In genomic region chr1:35180776-35181374, GRCh38 we compare ENCODE assay signal across 2 cellular contexts.
TF ChIP-seq lines count a peak whose summit lies in the region.

No MANE protein-coding gene starts in this region.

TF ChIP-seq in SK-N-SH, 30 proteins besides CTCF, POLR2A, EP300 and RAD21 (continued from another document):
- TF ChIP-seq PBX3 (IDR thresholded peaks at IDR 0.05), result no peak

TF ChIP-seq in SK-N-SH treated with all-trans-retinoic acid at 6 μM for 48 hours, 23 proteins besides CTCF, POLR2A, EP300 and RAD21 (continued from another document):
- TF ChIP-seq, protein P1, sequence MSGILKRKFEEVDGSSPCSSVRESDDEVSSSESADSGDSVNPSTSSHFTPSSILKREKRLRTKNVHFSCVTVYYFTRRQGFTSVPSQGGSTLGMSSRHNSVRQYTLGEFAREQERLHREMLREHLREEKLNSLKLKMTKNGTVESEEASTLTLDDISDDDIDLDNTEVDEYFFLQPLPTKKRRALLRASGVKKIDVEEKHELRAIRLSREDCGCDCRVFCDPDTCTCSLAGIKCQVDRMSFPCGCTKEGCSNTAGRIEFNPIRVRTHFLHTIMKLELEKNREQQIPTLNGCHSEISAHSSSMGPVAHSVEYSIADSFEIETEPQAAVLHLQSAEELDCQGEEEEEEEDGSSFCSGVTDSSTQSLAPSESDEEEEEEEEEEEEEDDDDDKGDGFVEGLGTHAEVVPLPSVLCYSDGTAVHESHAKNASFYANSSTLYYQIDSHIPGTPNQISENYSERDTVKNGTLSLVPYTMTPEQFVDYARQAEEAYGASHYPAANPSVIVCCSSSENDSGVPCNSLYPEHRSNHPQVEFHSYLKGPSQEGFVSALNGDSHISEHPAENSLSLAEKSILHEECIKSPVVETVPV (CRISPR knock-in tag; IDR thresholded peaks at IDR 0.05), result no peak
- TF ChIP-seq PPARA (CRISPR knock-in tag; IDR thresholded peaks at IDR 0.05; ENCODE audit: borderline replicate concordance), result no peak
- TF ChIP-seq BACH2 (CRISPR knock-in tag; IDR thresholded peaks at IDR 0.05; ENCODE audit: borderline replicate concordance), result no peak
- no peak for TF ChIP-seq ZFP30 (CRISPR knock-in tag; IDR thresholded peaks at IDR 0.05)
- no peak for TF ChIP-seq ZFP3 (CRISPR knock-in tag; IDR thresholded peaks at IDR 0.05)
